Comparison of ENCODE assay signal across 24 cellular contexts in the genomic region with DNA sequence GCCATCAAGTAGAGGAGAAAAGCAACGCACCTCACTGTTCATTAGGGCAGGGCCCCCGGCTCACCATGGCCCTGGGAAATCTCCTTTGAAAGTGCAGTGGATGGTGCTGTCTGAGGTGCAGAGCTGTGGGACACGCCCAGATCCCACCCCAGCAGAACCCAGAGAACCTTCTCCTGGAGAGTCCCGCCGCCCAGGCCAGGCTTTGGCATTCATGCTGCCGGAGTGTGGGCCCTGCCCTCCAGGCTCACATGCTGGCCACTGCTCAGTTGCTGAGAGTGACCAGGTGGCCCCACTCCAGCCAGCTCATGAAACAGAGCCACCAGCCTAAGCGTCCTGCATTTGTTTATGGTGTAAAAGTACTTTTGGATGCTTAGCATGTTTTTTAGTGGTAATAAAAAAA. TPM values are rescaled to one million over a fixed set of nuclear protein-coding genes. Genes with fewer than 3 reads are reported as not detected.
DNase-seq lines count a peak whose midpoint lies in the region; ATAC-seq and TF ChIP-seq lines count a peak whose summit lies in the region.
"Had no signal": no experiment of that assay in that cellular context is flagged by ENCODE, and none has a peak within 500 bp of the region (broad histone marks: within the 10 kb centered on the region; RNA-seq: fewer than 3 reads in every experiment).

No MANE protein-coding gene starts in this region.

- H3K36me3 Mint-ChIP-seq in MCF 10A (ENCODE audit: insufficient read depth, unreplicated experiment) = no peaks in the 10 kb centered on the region
- H3K36me3 Mint-ChIP-seq: naive thymus-derived CD8-positive, alpha-beta T cell had no signal

- intact Hi-C loops in sciatic nerve (cut with DNase I) = no loop called here
- intact Hi-C loops in MCF 10A (cut with micrococcal nuclease) = no loop called here

- POLR2A ChIA-PET in MCF 10A (lab: Yijun Ruan, JAX) = no interaction called here

- H3K4me3 ChIP-seq in fibroblast of villous mesenchyme (ENCODE audit: low read depth, low read length) = no peak overlapping the region
- H3K4me3 ChIP-seq: adrenal gland, K562, psoas muscle had no signal

- TF ChIP-seq CTCF in C4-2B (conservative IDR thresholded peaks at IDR 0.05) (no peak), fibroblast of villous mesenchyme (IDR thresholded peaks at IDR 0.05; ENCODE audit: insufficient read depth, low read depth, low read length) (no peak), MCF 10A (IDR thresholded peaks at IDR 0.05; ENCODE audit: unreplicated experiment) (no peak)

- peak overlapping the region; percentile 44; the same call in 1 of the 2 replicates for H3K27ac ChIP-seq in C4-2B
- H3K27ac ChIP-seq: adrenal gland, psoas muscle had no signal

- no peak overlapping the region for H3K4me3 Mint-ChIP-seq in MCF 10A (ENCODE audit: unreplicated experiment)
- H3K4me3 Mint-ChIP-seq: naive thymus-derived CD8-positive, alpha-beta T cell; T-helper 17 cell had no signal

- no peak overlapping the region for H3K27ac Mint-ChIP-seq in MCF 10A (ENCODE audit: low read depth, unreplicated experiment)
- H3K27ac Mint-ChIP-seq: T-helper 17 cell had no signal

- DNase-seq in M059J (ENCODE audit: low read depth) = peak; percentile 79
- peak; percentile 50 for DNase-seq in fibroblast of villous mesenchyme (ENCODE audit: low read depth)
- peak; percentile 53 for DNase-seq in sciatic nerve (ENCODE audit: low spot score)
- no peak for DNase-seq in kidney glomerular epithelial cell (lab: John Stamatoyannopoulos, UW)
- DNase-seq in HuH-7.5 (ENCODE audit: low spot score) = no peak
- no peak for DNase-seq in cortex of kidney (lab: John Stamatoyannopoulos, UW)
- DNase-seq in MCF 10A (ENCODE audit: unreplicated experiment) = no peak
- DNase-seq: activated CD4-positive, alpha-beta T cell treated with anti-CD3 and anti-CD28 coated beads, Interleukin-2, amount 50 U/mL, for 1 hour; activated CD8-positive, alpha-beta memory T cell treated with anti-CD3 and anti-CD28 coated beads, Interleukin-2, amount 50 U/mL, for 4 hours; activated gamma-delta T cell; dermis blood vessel endothelial cell; foreskin fibroblast; naive thymus-derived CD8-positive, alpha-beta T cell; NCI-H2171 treated with DMSO at 0.1 percent for 48 hours; OCI-M1; stimulated activated CD4-positive, alpha-beta T cell treated with anti-CD3 and anti-CD28 coated beads, Interleukin-4, amount 100 ng/mL, for 4 hours; T-helper 17 cell; trophoblast cell had no signal

- H3K27me3 Mint-ChIP-seq in MCF 10A (ENCODE audit: insufficient read depth, unreplicated experiment) = peaks cover 1% of the 10 kb centered on the region
- H3K27me3 Mint-ChIP-seq: naive thymus-derived CD8-positive, alpha-beta T cell had no signal

- CTCF ChIA-PET in MCF 10A (lab: Yijun Ruan, JAX) = no interaction called here

- peaks cover 7% of the 10 kb centered on the region for H3K4me1 Mint-ChIP-seq in MCF 10A (ENCODE audit: insufficient read depth, unreplicated experiment)
- H3K4me1 Mint-ChIP-seq: naive thymus-derived CD8-positive, alpha-beta T cell; T-helper 17 cell had no signal

- ATAC-seq in sciatic nerve = no peak
- ATAC-seq: K562; naive thymus-derived CD8-positive, alpha-beta T cell; psoas muscle; T-helper 17 cell had no signal

- H3K9me3 Mint-ChIP-seq in MCF 10A (ENCODE audit: unreplicated experiment) = no peaks in the 10 kb centered on the region
- H3K9me3 Mint-ChIP-seq: naive thymus-derived CD8-positive, alpha-beta T cell had no signal

- no TSS peak for BruUV-seq in MCF 10A (replicated peaks; lab: Mats Ljungman, UMichigan)

RNA-seq across cellular contexts. Expression of a gene that starts 23.8 kb away (rescaled TPM):
- total RNA-seq in M059J (2014; rRNA removed; shearing (Covaris generic)) = not detected in 2 replicates
- total RNA-seq in fibroblast of villous mesenchyme (not detected in 2 replicates), sciatic nerve (not detected), MCF 10A (2022) (not detected in 2 replicates)
- total RNA-seq: adrenal gland; bronchial epithelial cell; dermis blood vessel endothelial cell; endothelial cell of umbilical vein; K562; naive thymus-derived CD8-positive, alpha-beta T cell; T-helper 17 cell had no signal

RNA-seq across cellular contexts. Expression of a gene that starts 50.4 kb away (rescaled TPM):
- total RNA-seq in M059J (2014; rRNA removed; shearing (Covaris generic)) = 3.4 and 5.4 TPM in 2 replicates
- total RNA-seq in fibroblast of villous mesenchyme = 4.2 and 4.3 TPM in 2 replicates
- 9.0 TPM for total RNA-seq in sciatic nerve
- 4.5 and 5.8 TPM in 2 replicates for total RNA-seq in MCF 10A (2022)

RNA-seq across cellular contexts. Expression of a gene that starts 50.6 kb away (rescaled TPM):
- 78.4 and 109 TPM in 2 replicates for total RNA-seq in M059J (2014; rRNA removed; shearing (Covaris generic))
- total RNA-seq in fibroblast of villous mesenchyme = 84.4 and 87.2 TPM in 2 replicates
- total RNA-seq in sciatic nerve = 105 TPM
- total RNA-seq in MCF 10A (2022) = 73.4 and 75.0 TPM in 2 replicates

Comparison
In these comparisons a context has a peak if more than half of its experiments do, and no peak if none do; other contexts are left out.
1. DNase-seq: peak in M059J (single experiment), fibroblast of villous mesenchyme (single experiment) and sciatic nerve (single experiment); none in kidney glomerular epithelial cell (single experiment), HuH-7.5 (single experiment), cortex of kidney (single experiment) and MCF 10A (single experiment).